In the genomic region with DNA sequence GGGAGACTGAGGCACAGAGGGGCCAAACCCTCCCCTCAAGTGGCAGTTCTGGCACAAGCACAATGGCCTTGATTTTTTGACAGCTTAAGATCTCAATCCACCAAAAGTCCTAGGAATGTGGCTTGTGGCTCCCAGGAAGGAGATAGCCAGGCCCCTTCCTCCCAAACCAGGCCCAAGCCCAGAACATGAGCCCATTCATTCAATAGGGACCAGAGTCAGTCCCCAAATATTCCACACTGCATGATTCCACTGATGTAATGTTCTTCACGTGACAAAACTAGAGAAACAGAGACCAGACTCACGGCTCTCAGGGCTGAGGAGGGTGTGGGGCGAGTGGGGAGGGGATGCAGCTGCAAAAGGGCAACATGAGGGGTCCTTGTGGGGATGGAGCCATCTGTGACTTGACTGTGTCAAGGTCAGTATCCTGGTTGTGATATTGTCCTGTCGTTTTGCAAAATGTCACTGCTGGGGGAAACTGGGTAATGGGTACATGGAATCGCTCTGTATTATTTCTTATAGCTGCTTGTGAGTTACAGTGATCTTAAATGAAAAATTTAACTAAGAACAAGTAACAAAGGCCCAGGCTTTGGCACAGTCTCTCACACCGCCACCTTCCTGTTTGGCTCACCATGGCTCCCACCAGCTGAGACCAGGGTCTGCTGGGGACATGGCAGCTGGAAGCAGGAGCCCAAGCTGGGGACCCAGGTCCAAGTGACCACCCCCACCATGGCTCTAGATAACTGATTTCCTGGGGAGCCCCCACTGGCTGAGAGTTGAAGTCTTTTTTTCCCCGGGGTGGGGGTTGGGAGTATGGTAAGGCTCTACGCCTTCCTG, we compare ENCODE assay signal across 13 cellular contexts. TPM values are rescaled to one million over a fixed set of nuclear protein-coding genes. Genes with fewer than 3 reads are reported as not detected.
A peak's percentile ranks its signal among the peaks of the same experiment; 100 is the strongest.
DNase-seq lines count a peak whose midpoint lies in the region; ATAC-seq and TF ChIP-seq lines count a peak whose summit lies in the region.
"Had no signal": no experiment of that assay in that cellular context is flagged by ENCODE, and none has a peak within 500 bp of the region (broad histone marks: within the 10 kb centered on the region; RNA-seq: fewer than 3 reads in every experiment).

No MANE protein-coding gene starts in this region.

- H3K9me3 Mint-ChIP-seq in brain: peaks cover 0 to 5% (median 4%) of the 10 kb centered on the region in 5 experiments
- H3K9me3 Mint-ChIP-seq: immature natural killer cell had no signal

- H2AFZ ChIP-seq in GM23248: peak overlapping the region; percentile 71

- no peaks in the 10 kb centered on the region for H4K20me1 ChIP-seq in GM23248 (ENCODE audit: insufficient read depth)

- H3K79me2 ChIP-seq in GM23248 (ENCODE audit: insufficient read depth): no peaks in the 10 kb centered on the region

- H3K27ac Mint-ChIP-seq in brain: peak overlapping the region; percentile 90 to 95 (median 94)
- H3K27ac Mint-ChIP-seq: immature natural killer cell had no signal

- no peaks in the 10 kb centered on the region for H3K9me2 ChIP-seq in GM23248 (ENCODE audit: insufficient read depth)

- H3K27me3 ChIP-seq in GM23248 (replicated peaks; ENCODE audit: insufficient read depth) (no peaks in the 10 kb centered on the region), lung (ENCODE audit: control insufficient read depth, insufficient read depth) (no peaks in the 10 kb centered on the region), spleen (replicated peaks in 1 of 7) (no peaks in the 10 kb centered on the region)

- H3K36me3 ChIP-seq in GM23248 (ENCODE audit: low read depth): no peaks in the 10 kb centered on the region
- peaks cover 0 to 1% of the 10 kb centered on the region in 2 donors for H3K36me3 ChIP-seq in lung (ENCODE audit: control insufficient read depth in 2 of 2, insufficient read depth in 2 of 2, low read length in 2 of 2)
- peaks cover 0 to 14% (median 2%) of the 10 kb centered on the region in 6 donors for H3K36me3 ChIP-seq in spleen

- no peak for DNase-seq in GM23248
- DNase-seq in lung (ENCODE audit: low spot score): no peak
- peak; percentile 71 for DNase-seq in spleen
- DNase-seq in iPS-NIHi11 (ENCODE audit: low spot score): no peak
- DNase-seq in activated naive CD4-positive, alpha-beta T cell treated with anti-CD3 and anti-CD28 coated beads, Interleukin-2, amount 50 U/mL, for 16 hours: no peak
- DNase-seq: effector CD4-positive, alpha-beta T cell; H7; immature natural killer cell; NCI-H1105; stimulated activated naive CD8-positive, alpha-beta T cell treated with anti-CD3 and anti-CD28 coated beads, Interleukin-15, Interleukin-2, amounts not matched to agents 100 U/mL and 50 U/mL, for 24 hours had no signal

- H3K4me3 ChIP-seq in GM23248: no peak overlapping the region
- H3K4me3 ChIP-seq in lung: no peak overlapping the region
- H3K4me3 ChIP-seq in spleen: no peak overlapping the region

- no peak for TF ChIP-seq POLR2A in spleen (IDR thresholded peaks at IDR 0.05)

- H3F3A ChIP-seq in GM23248 (ENCODE audit: insufficient read depth): peaks cover 29% of the 10 kb centered on the region

- peaks cover 25% of the 10 kb centered on the region for H3K4me1 ChIP-seq in GM23248 (ENCODE audit: insufficient read depth)
- H3K4me1 ChIP-seq in lung (ENCODE audit: control insufficient read depth in 2 of 2, insufficient read depth in 2 of 2, low read length in 2 of 2): peaks cover 0 to 30% of the 10 kb centered on the region in 2 donors
- peaks cover 24 to 88% (median 65%) of the 10 kb centered on the region in 6 donors for H3K4me1 ChIP-seq in spleen

- ATAC-seq in lung (ENCODE audit: insufficient read depth, low FRiP score) (no peak), GM18519 (IDR thresholded peaks at IDR 0.05; ENCODE audit: low FRiP score, unreplicated experiment) (no peak), GM19463 (IDR thresholded peaks at IDR 0.05; ENCODE audit: unreplicated experiment) (no peak)
- ATAC-seq: stimulated activated naive CD8-positive, alpha-beta T cell treated with anti-CD3 and anti-CD28 coated beads, Interleukin-15, Interleukin-2, amounts not matched to agents 100 U/mL and 50 U/mL, for 24 hours had no signal

- peak overlapping the region in 1 of 5 experiments; percentile 13 for H3K4me3 Mint-ChIP-seq in brain

- peaks cover 52% of the 10 kb centered on the region for H3K4me1 Mint-ChIP-seq in brain

- peak overlapping the region; percentile 68 for H3K9ac ChIP-seq in GM23248

- no peak for TF ChIP-seq CTCF in brain (conservative IDR thresholded peaks at IDR 0.05)
- TF ChIP-seq CTCF in lung (IDR thresholded peaks at IDR 0.05; ENCODE audit: control extremely low read depth, extremely low read depth): no peak
- TF ChIP-seq CTCF in spleen (IDR thresholded peaks at IDR 0.05 in 8 of 11, conservative IDR thresholded peaks at IDR 0.05 in 3 of 11): no peak

- H3K27ac ChIP-seq in GM23248 (peak overlapping the region; percentile 80), lung (ENCODE audit: low read depth in 1 of 2, low read length in 1 of 2) (peak overlapping the region; percentile 72 to 89), spleen (peak overlapping the region; percentile 53 to 86 (median 76))

- peaks cover 7% of the 10 kb centered on the region for H3K27me3 Mint-ChIP-seq in brain

- H3K36me3 Mint-ChIP-seq in brain: peaks cover 2% of the 10 kb centered on the region
- H3K36me3 Mint-ChIP-seq: immature natural killer cell had no signal

- in situ Hi-C loops in GM23248 (cut with MboI): loop anchor here (10.0 kb wide), 1 partner anchor 106 kb away; no protein-coding TSS in a partner anchor

- intact Hi-C loops in spleen (cut with DNase I; ENCODE audit: low total_unique reads): loop anchor here (10.0 kb wide), 1 partner anchor 126 kb away; the partner anchor contains the start of gene MGLL

- 67 to 75% methylated on average over 8 of the region's 8 CpGs for WGBS in GM23248 (ENCODE audit: low coverage in 1 of 2, low lambda C conversion rate in 2 of 2, missing lambda C conversion rate in 2 of 2), 2 experiments
- 83 to 91% methylated on average over 8 of the region's 8 CpGs for WGBS in lung, 2 donors
- WGBS in spleen, 5 donors: 85 to 93% (median 87%) methylated on average over 8 of the region's 8 CpGs

- H3K9me3 ChIP-seq in GM23248 (ENCODE audit: low read depth) (no peaks in the 10 kb centered on the region), lung (ENCODE audit: control insufficient read depth in 2 of 2, insufficient read depth in 1 of 2, low read length in 1 of 2) (no peaks in the 10 kb centered on the region), spleen (no peaks in the 10 kb centered on the region)

- peak overlapping the region; percentile 51 for H3K4me2 ChIP-seq in GM23248 (ENCODE audit: unreplicated experiment)

RNA-seq across cellular contexts. Expression of gene ABTB1, which starts 25.7 kb away (rescaled TPM):
- 7.8 and 8.9 TPM in 2 replicates for total RNA-seq in GM23248 (2014; rRNA removed; shearing (Covaris generic))
- polyA plus RNA-seq in GM23248 (2016; fragmentation: Nextera tagmentation; extraction: Ambion mirVana) (20.4 and 20.9 TPM in 2 replicates), brain (ENCODE audit: insufficient read depth, low read depth, low replicate concordance) (43.7 TPM), lung (100 to 1,000 TPM in 1 of 2 donors, 10 to 100 TPM in 1; 30.7 to 102 TPM), spleen (100 to 1,000 TPM in 2 of 3 donors, 10 to 100 TPM in 1; 57.9 to 156 (median 138) TPM)
- total RNA-seq in lung (10 to 100 TPM; 46.0 to 51.2 TPM), spleen (100 to 1,000 TPM in 6 of 7 donors, 10 to 100 TPM in 1; 91.9 to 172 (median 152) TPM)
